In genomic region chr18:2223859-2224258, GRCh38 we compare ENCODE assay signal across 8 cellular contexts.
DNase-seq lines count a peak whose midpoint lies in the region; ATAC-seq, FAIRE-seq and TF ChIP-seq lines count a peak whose summit lies in the region.

No MANE protein-coding gene starts in this region.

- no peaks in the 10 kb centered on the region for H3K79me2 ChIP-seq in HCT116 (ENCODE audit: insufficient read depth, low read length)

- H3K9me3 ChIP-seq in A549 (no peaks in the 10 kb centered on the region), HCT116 (ENCODE audit: control insufficient read depth in 1 of 2, insufficient read depth in 1 of 2, low read depth in 1 of 2, low read length in 2 of 2) (no peaks in the 10 kb centered on the region), heart left ventricle (no peaks in the 10 kb centered on the region), ovary (no peaks in the 10 kb centered on the region)

- H4K20me1 ChIP-seq in HCT116 (ENCODE audit: insufficient read depth) = no peaks in the 10 kb centered on the region

- peak; percentile 51 to 60 for TF ChIP-seq RAD21 in A549 (conservative IDR thresholded peaks at IDR 0.05 in 1 of 2, IDR thresholded peaks at IDR 0.05 in 1 of 2)
- peak; percentile 75 for TF ChIP-seq RAD21 in HCT116 (IDR thresholded peaks at IDR 0.05; ENCODE audit: low read depth)

- RAD21 ChIA-PET in HCT116 (lab: Charles Lee; ENCODE audit: low non-redundant PET in 1 of 2, low total read pairs in 2 of 2, uncharacterized antibody in 2 of 2, unreplicated experiment in 2 of 2) = no interaction called here

- TF ChIP-seq EP300 in A549 (IDR thresholded peaks at IDR 0.05) (no peak), ovary (IDR thresholded peaks at IDR 0.05) (no peak)

- POLR2A ChIA-PET in A549 (lab: Yijun Ruan, JAX) (no interaction called here), HCT116 (lab: Charles Lee) (no interaction called here)

- H3K4me3 ChIP-seq in A549 (no peak overlapping the region), HCT116 (replicated peaks in 1 of 2; ENCODE audit: low read depth in 1 of 2, low read length in 2 of 2) (no peak overlapping the region), heart left ventricle (peak overlapping the region in 9 of 12 donors; percentile 16 to 43 (median 24)), ovary (no peak overlapping the region)

- no peak for TF ChIP-seq POLR2A in A549 (IDR thresholded peaks at IDR 0.05; ENCODE audit: low read length)
- TF ChIP-seq POLR2A in HCT116 (IDR thresholded peaks at IDR 0.05; ENCODE audit: borderline replicate concordance, extremely low read depth, insufficient read depth, insufficient read length) = no peak
- no peak for TF ChIP-seq POLR2A in heart left ventricle (IDR thresholded peaks at IDR 0.05)
- no peak for TF ChIP-seq POLR2A in ovary (IDR thresholded peaks at IDR 0.05)

- DNase-seq in A549 (ENCODE audit: low read depth in 1 of 2, low spot score in 1 of 2) = peak in 1 of 2 experiments; percentile 16
- DNase-seq in HCT116 (ENCODE audit: low read depth, low spot score) = peak; percentile 15
- peak; percentile 49 for DNase-seq in SKM-1 (lab: John Stamatoyannopoulos, UW; ENCODE audit: unreplicated experiment)
- DNase-seq in heart left ventricle = peak in 1 of 5 donors; percentile 26
- peak; percentile 21 for DNase-seq in stromal cell of bone marrow (ENCODE audit: low read depth)
- no peak for DNase-seq in ovary
- DNase-seq in NCI-H1436 treated with DMSO at 0.1 percent for 48 hours (lab: John Stamatoyannopoulos, UW) = no peak

- no peak overlapping the region for H3K9ac ChIP-seq in HCT116 (ENCODE audit: low read length)

- TF ChIP-seq CTCF in A549 (IDR thresholded peaks at IDR 0.05) (peak; percentile 34; the same call in 2 of the 3 replicates), HCT116 (IDR thresholded peaks at IDR 0.05 in 2 of 3, conservative IDR thresholded peaks at IDR 0.05 in 1 of 3; ENCODE audit: borderline replicate concordance in 1 of 3, insufficient read depth in 1 of 3, low read depth in 2 of 3, low read length in 2 of 3) (peak; percentile 40 to 61 (median 49); a peak in 5 of 6 replicates), heart left ventricle (IDR thresholded peaks at IDR 0.05) (peak; percentile 32 to 68 (median 53)), ovary (IDR thresholded peaks at IDR 0.05) (no peak)

- H3K4me2 ChIP-seq in A549 (no peak overlapping the region), HCT116 (ENCODE audit: low read length) (no peak overlapping the region)

- H3K27me3 ChIP-seq in HCT116 (ENCODE audit: insufficient read depth, low read length) (no peaks in the 10 kb centered on the region), heart left ventricle (peaks cover 0 to 4% (median 0%) of the 10 kb centered on the region in 9 donors), ovary (no peaks in the 10 kb centered on the region)

- H2AFZ ChIP-seq in HCT116 (ENCODE audit: low read depth, low read length, poor library complexity, severe bottlenecking) = no peak overlapping the region

- no peak for FAIRE-seq in A549 (lab: Jason Lieb, UNC)

- H3K4me1 ChIP-seq in A549 (0 out of 3 replicates have a peak, but pooled peaks cover 3% of the 10 kb centered on the region), HCT116 (ENCODE audit: control insufficient read depth in 1 of 2, insufficient read depth in 2 of 2, low read length in 2 of 2) (no peaks in the 10 kb centered on the region), heart left ventricle (no peaks in the 10 kb centered on the region), ovary (ENCODE audit: insufficient read depth) (no peaks in the 10 kb centered on the region)

- H3K27ac ChIP-seq in A549 (no peak overlapping the region), HCT116 (ENCODE audit: low read depth, low read length) (no peak overlapping the region), heart left ventricle (no peak overlapping the region), ovary (no peak overlapping the region)

- H3K36me3 ChIP-seq in HCT116 (ENCODE audit: control insufficient read depth in 1 of 2, insufficient read depth in 2 of 2, low read length in 2 of 2) = no peaks in the 10 kb centered on the region
- H3K36me3 ChIP-seq in heart left ventricle = no peaks in the 10 kb centered on the region
- H3K36me3 ChIP-seq in ovary = no peaks in the 10 kb centered on the region

- ATAC-seq in A549 (peak in 1 of 2 experiments; percentile 38; a peak in 1 of 6 replicates), HCT116 (peak; percentile 67), heart left ventricle (peak in 3 of 4 donors; percentile 45 to 70 (median 46)), GM21367 (IDR thresholded peaks at IDR 0.05; ENCODE audit: unreplicated experiment) (no peak)

- 58% methylated on average over 2 of the region's 2 CpGs for WGBS in A549 (ENCODE audit: missing lambda C conversion rate)
- 18 to 23% (median 20%) methylated on average over 2 of the region's 2 CpGs for WGBS in heart left ventricle, 4 donors
- WGBS in ovary, 3 donors = 1 to 3% (median 2%) methylated on average over 2 of the region's 2 CpGs

- H3K9me2 ChIP-seq in HCT116 (ENCODE audit: insufficient read depth) = no peaks in the 10 kb centered on the region

- CTCF ChIA-PET in A549 (lab: Yijun Ruan, JAX) = interaction anchor here (0.6 to 1.4 kb wide), 8 partner anchors 10 to 501 kb away, joined by 3 to 5 read pairs (median 3); no protein-coding TSS in a partner anchor
- CTCF ChIA-PET in HCT116 (lab: Charles Lee) = interaction anchor here (0.7 to 3.1 kb wide), 7 partner anchors 120 to 638 kb away, joined by 3 to 11 read pairs (median 5); no protein-coding TSS in a partner anchor

- no TSS peak for BruUV-seq in HCT116 (replicated peaks; lab: Mats Ljungman, UMichigan)

- intact Hi-C loops in HCT116 (cut with micrococcal nuclease) (loop anchor here (2.0 to 5.0 kb wide), 5 partner anchors 117 to 1362 kb away; no protein-coding TSS in a partner anchor), heart left ventricle (cut with DNase I) (loop anchor here (2.0 to 10.0 kb wide), 8 partner anchors 117 to 1359 kb away; no protein-coding TSS in a partner anchor), ovary (cut with DNase I) (no loop called here)

TF ChIP-seq in A549, 52 proteins besides CTCF, POLR2A, EP300 and RAD21:
- 0 out of 3 replicates have a peak, but pooled peaks have one; percentile 21 for TF ChIP-seq SMC3 (IDR thresholded peaks at IDR 0.05)
- no peak for TF ChIP-seq MAZ (IDR thresholded peaks at IDR 0.05; ENCODE audit: borderline replicate concordance, low read depth, low read length)

TF ChIP-seq in HCT116, 20 proteins besides CTCF, POLR2A, EP300 and RAD21:
- TF ChIP-seq CBX3 (IDR thresholded peaks at IDR 0.05; ENCODE audit: low read depth) = no peak
- TF ChIP-seq EZH2 (IDR thresholded peaks at IDR 0.05) = no peak
- TF ChIP-seq REST (IDR thresholded peaks at IDR 0.05; ENCODE audit: low read depth) = no peak
- no peak for TF ChIP-seq EZH2phosphoT487 (IDR thresholded peaks at IDR 0.05; ENCODE audit: borderline replicate concordance)
- TF ChIP-seq SIN3A (IDR thresholded peaks at IDR 0.05; ENCODE audit: low read depth) = no peak
- TF ChIP-seq JUND (IDR thresholded peaks at IDR 0.05) = no peak
- no peak for TF ChIP-seq ELF1 (IDR thresholded peaks at IDR 0.05; ENCODE audit: borderline replicate concordance, low read depth)
- TF ChIP-seq EGR1 (IDR thresholded peaks at IDR 0.05; ENCODE audit: low read depth) = no peak
- TF ChIP-seq POLR2AphosphoS5 (IDR thresholded peaks at IDR 0.05; ENCODE audit: low read depth, low read length) = no peak
- no peak for TF ChIP-seq MAX (IDR thresholded peaks at IDR 0.05)
- TF ChIP-seq ZFX (IDR thresholded peaks at IDR 0.05) = no peak
- no peak for TF ChIP-seq ZNF274 (IDR thresholded peaks at IDR 0.05; ENCODE audit: low read depth, low read length)
- TF ChIP-seq SRF (IDR thresholded peaks at IDR 0.05; ENCODE audit: low read depth) = no peak
- TF ChIP-seq CEBPB (IDR thresholded peaks at IDR 0.05; ENCODE audit: low read depth) = no peak
- no peak for TF ChIP-seq ATF3 (IDR thresholded peaks at IDR 0.05)
- TF ChIP-seq YY1 (IDR thresholded peaks at IDR 0.05; ENCODE audit: extremely low read depth, insufficient replicate concordance, low read depth, low read length) = no peak

Comparison
In these comparisons a context has a peak if more than half of its experiments do, and no peak if none do; other contexts are left out.
1. DNase-seq: peak in HCT116 (single experiment), SKM-1 (single experiment) and stromal cell of bone marrow (single experiment); none in ovary (0 of 5) and NCI-H1436 treated with DMSO at 0.1 percent for 48 hours (single experiment).
2. H3K4me3 ChIP-seq: peak in heart left ventricle (9 of 12); none in A549 (single experiment), HCT116 (0 of 2) and ovary (single experiment).
3. CTCF ChIP-seq: peak in A549 (single experiment), HCT116 (3 of 3) and heart left ventricle (12 of 12); none in ovary (0 of 3).
4. intact Hi-C loops: an anchor here in HCT116 (2.0 to 5.0 kb wide) and heart left ventricle (2.0 to 10.0 kb wide); none called in ovary.
5. Of the 6 proteins assayed by ChIP-seq in both A549 and HCT116: peak only in A549: none; only in HCT116: none; in both: CTCF and RAD21; in neither: 4.